ENCODE assay signal across 25 cellular contexts in genomic region chr6:69427882-69428281, GRCh38.
"Had no signal": no experiment of that assay in that cellular context is flagged by ENCODE, and none has a peak within 500 bp of the region (broad histone marks: within the 10 kb centered on the region; RNA-seq: fewer than 3 reads in every experiment).

No MANE protein-coding gene starts in this region.

- H3K27me3 Mint-ChIP-seq: activated B cell treated with CpG ODN at 0.5 μM for 24 hours; activated CD4-positive, alpha-beta T cell treated with anti-CD3 and anti-CD28 coated beads, Interleukin-2, amount 10 ng/mL, durations not matched to agents 24 days and 14 days; activated CD8-positive, alpha-beta memory T cell treated with anti-CD3 and anti-CD28 coated beads, Interleukin-2, amount 10 ng/mL, durations not matched to agents 7 days and 5 days; activated naive CD8-positive, alpha-beta T cell treated with anti-CD3 and anti-CD28 coated beads, Interleukin-2, amount 50 U/mL, for 24 hours; activated T-cell treated with anti-CD3 and anti-CD28 coated beads, Interleukin-2, amount 50 U/mL, for 24 hours; T-helper 17 cell had no signal

- ATAC-seq: activated CD8-positive, alpha-beta memory T cell treated with anti-CD3 and anti-CD28 coated beads, Interleukin-2, amount 10 ng/mL, durations not matched to agents 7 days and 5 days; activated naive CD4-positive, alpha-beta T cell treated with anti-CD3 and anti-CD28 coated beads, Interleukin-2, amount 50 U/mL, for 72 hours; activated naive CD8-positive, alpha-beta T cell treated with anti-CD3 and anti-CD28 coated beads, Interleukin-2, amount 50 U/mL, for 24 hours; body of pancreas; PC-3; T-helper 17 cell had no signal

- H3K27me3 ChIP-seq: ascending aorta, body of pancreas had no signal

- H3K27ac ChIP-seq: ascending aorta, body of pancreas had no signal

- DNase-seq: activated B cell treated with CpG ODN at 0.5 μM for 24 hours; activated CD4-positive, alpha-beta T cell treated with anti-CD3 and anti-CD28 coated beads for 1 hour; activated CD4-positive, alpha-beta T cell treated with anti-CD3 and anti-CD28 coated beads, Interleukin-2, amount 10 ng/mL, durations not matched to agents 24 days and 14 days; activated CD4-positive, alpha-beta T cell treated with anti-CD3 and anti-CD28 coated beads, Interleukin-2, amount 50 U/mL, for 48 hours; activated CD8-positive, alpha-beta memory T cell treated with anti-CD3 and anti-CD28 coated beads, Interleukin-2, amount 10 ng/mL, durations not matched to agents 7 days and 5 days; activated effector memory CD4-positive, alpha-beta T cell treated with anti-CD3 and anti-CD28 coated beads, Interleukin-2, amount 50 U/mL, for 16 hours; activated naive CD4-positive, alpha-beta T cell treated with Interleukin-2 at 50 U/mL for 16 hours; activated naive CD8-positive, alpha-beta T cell treated with anti-CD3 and anti-CD28 coated beads, Interleukin-2, amount 50 U/mL, for 24 hours; activated T-cell treated with anti-CD3 and anti-CD28 coated beads, Interleukin-2, amount 50 U/mL, for 24 hours; amniotic stem cell; body of pancreas; central memory CD4-positive, alpha-beta T cell; Kasumi-1; NCI-H1105 treated with DMSO at 0.1 percent for 48 hours; NCI-H1436 treated with DMSO at 0.1 percent for 48 hours; NCI-H187; NCI-H510A treated with DMSO at 0.1 percent for 48 hours; PC-3; SIG-M5; T-helper 17 cell; T-helper 9 cell had no signal

- H3K27ac Mint-ChIP-seq: activated B cell treated with CpG ODN at 0.5 μM for 24 hours; activated CD4-positive, alpha-beta T cell treated with anti-CD3 and anti-CD28 coated beads, Interleukin-2, amount 10 ng/mL, durations not matched to agents 24 days and 14 days; activated CD8-positive, alpha-beta memory T cell treated with anti-CD3 and anti-CD28 coated beads, Interleukin-2, amount 10 ng/mL, durations not matched to agents 7 days and 5 days; activated naive CD4-positive, alpha-beta T cell treated with anti-CD3 and anti-CD28 coated beads, Interleukin-2, amount 50 U/mL, for 72 hours; activated naive CD8-positive, alpha-beta T cell treated with anti-CD3 and anti-CD28 coated beads, Interleukin-2, amount 50 U/mL, for 24 hours; activated T-cell treated with anti-CD3 and anti-CD28 coated beads, Interleukin-2, amount 50 U/mL, for 24 hours; activated T-helper 1 cell treated with anti-CD3 and anti-CD28 coated beads, Interleukin-12 subunit alpha, Interleukin-12 subunit beta, Interleukin-2, Interleukin-4 antibody, amounts not matched to agents 30 ng/mL and 10 ng/mL and 1 ng/mL, durations not matched to agents 14 hours and 24 hours and 36 hours; T-helper 17 cell had no signal

- H3K36me3 ChIP-seq: ascending aorta had no signal

- H3K9me3 Mint-ChIP-seq: activated B cell treated with CpG ODN at 0.5 μM for 24 hours; activated CD4-positive, alpha-beta T cell treated with anti-CD3 and anti-CD28 coated beads, Interleukin-2, amount 10 ng/mL, durations not matched to agents 24 days and 14 days; activated naive CD4-positive, alpha-beta T cell treated with anti-CD3 and anti-CD28 coated beads, Interleukin-2, amount 50 U/mL, for 72 hours; activated naive CD8-positive, alpha-beta T cell treated with anti-CD3 and anti-CD28 coated beads, Interleukin-2, amount 50 U/mL, for 24 hours; activated T-cell treated with anti-CD3 and anti-CD28 coated beads, Interleukin-2, amount 50 U/mL, for 24 hours; activated T-helper 1 cell treated with anti-CD3 and anti-CD28 coated beads, Interleukin-12 subunit alpha, Interleukin-12 subunit beta, Interleukin-2, Interleukin-4 antibody, amounts not matched to agents 30 ng/mL and 10 ng/mL and 1 ng/mL, durations not matched to agents 14 hours and 24 hours and 36 hours had no signal

- H3K4me3 Mint-ChIP-seq: activated B cell treated with CpG ODN at 0.5 μM for 24 hours; activated CD4-positive, alpha-beta T cell treated with anti-CD3 and anti-CD28 coated beads, Interleukin-2, amount 10 ng/mL, durations not matched to agents 24 days and 14 days; activated CD8-positive, alpha-beta memory T cell treated with anti-CD3 and anti-CD28 coated beads, Interleukin-2, amount 10 ng/mL, durations not matched to agents 7 days and 5 days; activated naive CD8-positive, alpha-beta T cell treated with anti-CD3 and anti-CD28 coated beads, Interleukin-2, amount 50 U/mL, for 24 hours; activated T-cell treated with anti-CD3 and anti-CD28 coated beads, Interleukin-2, amount 50 U/mL, for 24 hours; activated T-helper 1 cell treated with anti-CD3 and anti-CD28 coated beads, Interleukin-12 subunit alpha, Interleukin-12 subunit beta, Interleukin-2, Interleukin-4 antibody, amounts not matched to agents 30 ng/mL and 10 ng/mL and 1 ng/mL, durations not matched to agents 14 hours and 24 hours and 36 hours; T-helper 17 cell had no signal

- H3K4me1 Mint-ChIP-seq: activated B cell treated with CpG ODN at 0.5 μM for 24 hours; activated CD4-positive, alpha-beta T cell treated with anti-CD3 and anti-CD28 coated beads, Interleukin-2, amount 10 ng/mL, durations not matched to agents 24 days and 14 days; activated CD8-positive, alpha-beta memory T cell treated with anti-CD3 and anti-CD28 coated beads, Interleukin-2, amount 10 ng/mL, durations not matched to agents 7 days and 5 days; activated naive CD8-positive, alpha-beta T cell treated with anti-CD3 and anti-CD28 coated beads, Interleukin-2, amount 50 U/mL, for 24 hours; T-helper 17 cell had no signal

- H3K4me1 ChIP-seq: ascending aorta, body of pancreas had no signal

- H3K36me3 Mint-ChIP-seq: activated CD8-positive, alpha-beta memory T cell treated with anti-CD3 and anti-CD28 coated beads, Interleukin-2, amount 10 ng/mL, durations not matched to agents 7 days and 5 days; activated naive CD4-positive, alpha-beta T cell treated with anti-CD3 and anti-CD28 coated beads, Interleukin-2, amount 50 U/mL, for 72 hours had no signal

- H3K9me3 ChIP-seq: ascending aorta, body of pancreas had no signal

- FAIRE-seq: bronchial epithelial cell had no signal

- H3K4me3 ChIP-seq: ascending aorta, body of pancreas had no signal
